In genomic region chr1:114024049-114024448, GRCh38 we compare ENCODE assay signal across 16 cellular contexts. TPM values are rescaled to one million over a fixed set of nuclear protein-coding genes. Genes with fewer than 3 reads are reported as not detected.
DNase-seq lines count a peak whose midpoint lies in the region; TF ChIP-seq lines count a peak whose summit lies in the region.
"Had no signal": no experiment of that assay in that cellular context is flagged by ENCODE, and none has a peak within 500 bp of the region (broad histone marks: within the 10 kb centered on the region; RNA-seq: fewer than 3 reads in every experiment).

No MANE protein-coding gene starts in this region.

- POLR2A ChIA-PET in HEK293 (lab: Yijun Ruan, JAX), result no interaction called here

- no peaks in the 10 kb centered on the region; the same call in 1 of the 2 replicates for H3K4me1 ChIP-seq in HEK293 (ENCODE audit: control insufficient read depth, insufficient read depth, low read length)
- H3K4me1 ChIP-seq in SJCRH30, result peaks cover 46% of the 10 kb centered on the region
- H3K4me1 ChIP-seq in adrenal gland (replicated peaks in 1 of 2), result no peaks in the 10 kb centered on the region
- H3K4me1 ChIP-seq: breast epithelium, prostate gland had no signal

- WGBS in adrenal gland, 4 donors, result 79 to 94% (median 90%) methylated on average over 6 of the region's 6 CpGs

- CTCF ChIA-PET in HEK293 (lab: Yijun Ruan, JAX), result interaction anchor here (0.7 to 1.2 kb wide), 2 partner anchors 9 to 12 kb away, joined by 3 to 4 read pairs; no protein-coding TSS in a partner anchor

- H3K27me3 ChIP-seq in SJCRH30 (no peaks in the 10 kb centered on the region), adrenal gland (no peaks in the 10 kb centered on the region)
- H3K27me3 ChIP-seq: breast epithelium had no signal

- peak; percentile 75 to 88 for DNase-seq in SJCRH30
- DNase-seq in fibroblast of peridontal ligament (ENCODE audit: extremely low read depth), result peak; percentile 40
- peak; percentile 19 for DNase-seq in non-pigmented ciliary epithelial cell (ENCODE audit: low read depth)
- no peak for DNase-seq in NCI-H2029 (lab: John Stamatoyannopoulos, UW)
- DNase-seq in activated CD4-positive, alpha-beta T cell treated with anti-CD3 and anti-CD28 coated beads, Interleukin-2, amount 50 U/mL, for 1 hour, result no peak
- no peak for DNase-seq in dermis blood vessel endothelial cell
- DNase-seq in adrenal gland, result no peak
- DNase-seq: activated gamma-delta T cell treated with Interleukin-2 at 50 U/mL for 16 hours; DMS153; effector memory CD8-positive, alpha-beta T cell; mucosa of descending colon; NCI-H2081 had no signal

- H3K9me3 ChIP-seq in HEK293 (ENCODE audit: control insufficient read depth, insufficient read depth, low read depth, low read length), result no peaks in the 10 kb centered on the region
- no peaks in the 10 kb centered on the region for H3K9me3 ChIP-seq in SJCRH30 (replicated peaks)
- no peaks in the 10 kb centered on the region for H3K9me3 ChIP-seq in adrenal gland (replicated peaks in 1 of 3)
- H3K9me3 ChIP-seq: breast epithelium, mucosa of descending colon, prostate gland, thoracic aorta had no signal

- no peak for TF ChIP-seq POLR2A in adrenal gland (IDR thresholded peaks at IDR 0.05)

- no peaks in the 10 kb centered on the region for H3K36me3 ChIP-seq in HEK293 (ENCODE audit: control insufficient read depth in 2 of 2, insufficient read depth in 1 of 2, low read length in 2 of 2)
- H3K36me3 ChIP-seq in SJCRH30, result no peaks in the 10 kb centered on the region
- no peaks in the 10 kb centered on the region for H3K36me3 ChIP-seq in adrenal gland (replicated peaks in 1 of 2)
- H3K36me3 ChIP-seq: breast epithelium, prostate gland, thoracic aorta had no signal

- intact Hi-C loops in adrenal gland (cut with DNase I), result no loop called here

- H3K27ac ChIP-seq in HEK293 (ENCODE audit: extremely low read depth, low read depth, low read length), result no peak overlapping the region
- H3K27ac ChIP-seq in SJCRH30, result peak overlapping the region; percentile 35
- no peak overlapping the region for H3K27ac ChIP-seq in adrenal gland
- H3K27ac ChIP-seq: breast epithelium, prostate gland, thoracic aorta had no signal

- TF ChIP-seq CTCF in HEK293 (tag by site-specific recombination; IDR thresholded peaks at IDR 0.05), result no peak
- no peak for TF ChIP-seq CTCF in adrenal gland (IDR thresholded peaks at IDR 0.05)

- no peak overlapping the region for H3K4me3 ChIP-seq in HEK293 (ENCODE audit: low read depth, low read length)
- H3K4me3 ChIP-seq in SJCRH30, result no peak overlapping the region
- no peak overlapping the region for H3K4me3 ChIP-seq in adrenal gland
- H3K4me3 ChIP-seq: breast epithelium, mucosa of descending colon, prostate gland, thoracic aorta had no signal

TF ChIP-seq in HEK293, 187 proteins besides CTCF, POLR2A, EP300 and RAD21:
- peak; percentile 57; the same call in 1 of the 2 replicates for TF ChIP-seq TRIM28 (IDR thresholded peaks at IDR 0.05; ENCODE audit: borderline replicate concordance, low read length)
- TF ChIP-seq PRDM10 (tag by site-specific recombination; IDR thresholded peaks at IDR 0.05), result peak; percentile 60; the same call in 1 of the 2 replicates
- TF ChIP-seq ZNF571 (tag by site-specific recombination; IDR thresholded peaks at IDR 0.05), result no peak
- peak; percentile 18; the same call in 1 of the 2 replicates for TF ChIP-seq ZIC2 (tag by site-specific recombination; IDR thresholded peaks at IDR 0.05)
- peak; percentile 69 for TF ChIP-seq ZNF449 (tag by site-specific recombination; IDR thresholded peaks at IDR 0.05)
- no peak for TF ChIP-seq KLF1 (tag by site-specific recombination; IDR thresholded peaks at IDR 0.05)
TF ChIP-seq in HEK293: peak in this region for 4.

RNA-seq across cellular contexts. Expression of gene OLFML3, which starts 44.8 kb away (rescaled TPM):
- total RNA-seq in SJCRH30 (2014; rRNA removed; shearing (Covaris generic)), result 96.5 and 104 TPM in 2 replicates
- total RNA-seq in dermis blood vessel endothelial cell, result 7.3 and 21.5 TPM in 2 replicates
- 10 to 100 TPM; 13.6 to 99.6 (median 38.8) TPM for total RNA-seq in adrenal gland
- 10 to 100 TPM; 20.7 to 33.4 (median 31.7) TPM for polyA plus RNA-seq in adrenal gland

Comparison
In these comparisons a context has a peak if more than half of its experiments do, and no peak if none do; other contexts are left out.
1. DNase-seq: peak in SJCRH30 (2 of 2), fibroblast of peridontal ligament (single experiment) and non-pigmented ciliary epithelial cell (single experiment); none in NCI-H2029 (single experiment), activated CD4-positive, alpha-beta T cell treated with anti-CD3 and anti-CD28 coated beads, Interleukin-2, amount 50 U/mL, for 1 hour (single experiment), dermis blood vessel endothelial cell (single experiment) and adrenal gland (0 of 7).